1 cellular context compared by ENCODE assay signal in genomic region chr1:173864179-173864867, GRCh38.
TF ChIP-seq lines count a peak whose summit lies in the region.

No MANE protein-coding gene starts in this region.

TF ChIP-seq in A549, 52 proteins besides CTCF, POLR2A, EP300 and RAD21:
- TF ChIP-seq EHF (CRISPR knock-in tag; IDR thresholded peaks at IDR 0.05) (no peak), HOXA7 (CRISPR knock-in tag; IDR thresholded peaks at IDR 0.05) (peak; percentile 85), PBX3 (IDR thresholded peaks at IDR 0.05) (no peak), FOSB (CRISPR knock-in tag; IDR thresholded peaks at IDR 0.05) (peak; percentile 78; the same call in 1 of the 2 replicates), JUNB (IDR thresholded peaks at IDR 0.05) (no peak), FOSL2 (IDR thresholded peaks at IDR 0.05) (no peak), FOSL2 (CRISPR knock-in tag; IDR thresholded peaks at IDR 0.05) (peak; percentile 57)
- TF ChIP-seq, protein P1, sequence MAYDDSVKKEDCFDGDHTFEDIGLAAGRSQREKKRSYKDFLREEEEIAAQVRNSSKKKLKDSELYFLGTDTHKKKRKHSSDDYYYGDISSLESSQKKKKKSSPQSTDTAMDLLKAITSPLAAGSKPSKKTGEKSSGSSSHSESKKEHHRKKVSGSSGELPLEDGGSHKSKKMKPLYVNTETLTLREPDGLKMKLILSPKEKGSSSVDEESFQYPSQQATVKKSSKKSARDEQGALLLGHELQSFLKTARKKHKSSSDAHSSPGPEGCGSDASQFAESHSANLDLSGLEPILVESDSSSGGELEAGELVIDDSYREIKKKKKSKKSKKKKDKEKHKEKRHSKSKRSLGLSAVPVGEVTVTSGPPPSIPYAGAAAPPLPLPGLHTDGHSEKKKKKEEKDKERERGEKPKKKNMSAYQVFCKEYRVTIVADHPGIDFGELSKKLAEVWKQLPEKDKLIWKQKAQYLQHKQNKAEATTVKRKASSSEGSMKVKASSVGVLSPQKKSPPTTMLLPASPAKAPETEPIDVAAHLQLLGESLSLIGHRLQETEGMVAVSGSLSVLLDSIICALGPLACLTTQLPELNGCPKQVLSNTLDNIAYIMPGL (CRISPR knock-in tag; IDR thresholded peaks at IDR 0.05; ENCODE audit: borderline replicate concordance), result 0 out of 2 replicates have a peak, but pooled peaks have one; percentile 39
